Comparison of ENCODE assay signal across 1 cellular context in genomic region chr10:113099431-113100298, GRCh38.
TF ChIP-seq lines count a peak whose summit lies in the region.

No MANE protein-coding gene starts in this region.

TF ChIP-seq in WTC11, 78 proteins besides CTCF, POLR2A, EP300 and RAD21 (continued from another document):
- TF ChIP-seq ZNF396 (CRISPR knock-in tag; IDR thresholded peaks at IDR 0.05; ENCODE audit: borderline replicate concordance) (no peak), GABPB1 (CRISPR knock-in tag; IDR thresholded peaks at IDR 0.05) (no peak), MYBL2 (CRISPR knock-in tag; IDR thresholded peaks at IDR 0.05) (no peak), SP1 (CRISPR knock-in tag; conservative IDR thresholded peaks at IDR 0.05) (no peak), ZNF425 (CRISPR knock-in tag; conservative IDR thresholded peaks at IDR 0.05) (no peak), TEAD1 (CRISPR knock-in tag; IDR thresholded peaks at IDR 0.05) (no peak)
